Comparison of ENCODE assay signal across 1 cellular context in the genomic region with DNA sequence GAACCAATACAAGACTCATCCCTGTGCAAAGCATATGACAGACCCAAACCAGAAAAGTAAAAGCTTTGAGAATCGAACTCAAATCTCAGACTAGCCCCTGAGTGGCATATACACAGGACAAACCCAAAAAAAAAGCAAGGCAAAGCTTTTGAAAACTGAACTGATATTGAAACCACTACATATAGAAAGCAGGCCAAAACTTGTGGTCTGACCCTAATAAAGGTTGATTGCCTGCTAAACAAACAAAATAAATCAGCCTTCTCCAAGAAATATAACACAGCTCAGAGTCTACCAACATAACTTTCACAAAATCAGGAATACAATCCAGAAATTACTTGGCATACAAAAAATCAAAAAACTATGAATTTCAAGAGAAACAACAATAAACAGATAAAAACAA.
TF ChIP-seq lines count a peak whose summit lies in the region.

No MANE protein-coding gene starts in this region.

TF ChIP-seq in GM12878, 131 proteins besides CTCF, POLR2A, EP300 and RAD21 (continued from another document):
- TF ChIP-seq, protein P1, sequence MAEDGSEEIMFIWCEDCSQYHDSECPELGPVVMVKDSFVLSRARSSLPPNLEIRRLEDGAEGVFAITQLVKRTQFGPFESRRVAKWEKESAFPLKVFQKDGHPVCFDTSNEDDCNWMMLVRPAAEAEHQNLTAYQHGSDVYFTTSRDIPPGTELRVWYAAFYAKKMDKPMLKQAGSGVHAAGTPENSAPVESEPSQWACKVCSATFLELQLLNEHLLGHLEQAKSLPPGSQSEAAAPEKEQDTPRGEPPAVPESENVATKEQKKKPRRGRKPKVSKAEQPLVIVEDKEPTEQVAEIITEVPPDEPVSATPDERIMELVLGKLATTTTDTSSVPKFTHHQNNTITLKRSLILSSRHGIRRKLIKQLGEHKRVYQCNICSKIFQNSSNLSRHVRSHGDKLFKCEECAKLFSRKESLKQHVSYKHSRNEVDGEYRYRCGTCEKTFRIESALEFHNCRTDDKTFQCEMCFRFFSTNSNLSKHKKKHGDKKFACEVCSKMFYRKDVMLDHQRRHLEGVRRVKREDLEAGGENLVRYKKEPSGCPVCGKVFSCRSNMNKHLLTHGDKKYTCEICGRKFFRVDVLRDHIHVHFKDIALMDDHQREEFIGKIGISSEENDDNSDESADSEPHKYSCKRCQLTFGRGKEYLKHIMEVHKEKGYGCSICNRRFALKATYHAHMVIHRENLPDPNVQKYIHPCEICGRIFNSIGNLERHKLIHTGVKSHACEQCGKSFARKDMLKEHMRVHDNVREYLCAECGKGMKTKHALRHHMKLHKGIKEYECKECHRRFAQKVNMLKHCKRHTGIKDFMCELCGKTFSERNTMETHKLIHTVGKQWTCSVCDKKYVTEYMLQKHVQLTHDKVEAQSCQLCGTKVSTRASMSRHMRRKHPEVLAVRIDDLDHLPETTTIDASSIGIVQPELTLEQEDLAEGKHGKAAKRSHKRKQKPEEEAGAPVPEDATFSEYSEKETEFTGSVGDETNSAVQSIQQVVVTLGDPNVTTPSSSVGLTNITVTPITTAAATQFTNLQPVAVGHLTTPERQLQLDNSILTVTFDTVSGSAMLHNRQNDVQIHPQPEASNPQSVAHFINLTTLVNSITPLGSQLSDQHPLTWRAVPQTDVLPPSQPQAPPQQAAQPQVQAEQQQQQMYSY (CRISPR knock-in tag; IDR thresholded peaks at IDR 0.05): no peak
- TF ChIP-seq KLF5 (IDR thresholded peaks at IDR 0.05; ENCODE audit: partially characterized antibody): no peak
- no peak for TF ChIP-seq YY1 (IDR thresholded peaks at IDR 0.05; ENCODE audit: low read depth, low read length)
- 0 out of 2 replicates have a peak, but pooled peaks have one; percentile 10 for TF ChIP-seq ZNF384 (IDR thresholded peaks at IDR 0.05; ENCODE audit: borderline replicate concordance, low read depth, low read length)
- no peak for TF ChIP-seq SMAD5 (IDR thresholded peaks at IDR 0.05; ENCODE audit: low read depth)
- TF ChIP-seq, protein P2, sequence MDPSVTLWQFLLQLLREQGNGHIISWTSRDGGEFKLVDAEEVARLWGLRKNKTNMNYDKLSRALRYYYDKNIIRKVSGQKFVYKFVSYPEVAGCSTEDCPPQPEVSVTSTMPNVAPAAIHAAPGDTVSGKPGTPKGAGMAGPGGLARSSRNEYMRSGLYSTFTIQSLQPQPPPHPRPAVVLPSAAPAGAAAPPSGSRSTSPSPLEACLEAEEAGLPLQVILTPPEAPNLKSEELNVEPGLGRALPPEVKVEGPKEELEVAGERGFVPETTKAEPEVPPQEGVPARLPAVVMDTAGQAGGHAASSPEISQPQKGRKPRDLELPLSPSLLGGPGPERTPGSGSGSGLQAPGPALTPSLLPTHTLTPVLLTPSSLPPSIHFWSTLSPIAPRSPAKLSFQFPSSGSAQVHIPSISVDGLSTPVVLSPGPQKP (IDR thresholded peaks at IDR 0.05; ENCODE audit: low read depth, low read length): no peak
- TF ChIP-seq, protein P3, sequence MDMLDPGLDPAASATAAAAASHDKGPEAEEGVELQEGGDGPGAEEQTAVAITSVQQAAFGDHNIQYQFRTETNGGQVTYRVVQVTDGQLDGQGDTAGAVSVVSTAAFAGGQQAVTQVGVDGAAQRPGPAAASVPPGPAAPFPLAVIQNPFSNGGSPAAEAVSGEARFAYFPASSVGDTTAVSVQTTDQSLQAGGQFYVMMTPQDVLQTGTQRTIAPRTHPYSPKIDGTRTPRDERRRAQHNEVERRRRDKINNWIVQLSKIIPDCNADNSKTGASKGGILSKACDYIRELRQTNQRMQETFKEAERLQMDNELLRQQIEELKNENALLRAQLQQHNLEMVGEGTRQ (IDR thresholded peaks at IDR 0.05; ENCODE audit: borderline replicate concordance, low read depth, low read length): no peak
- peak; percentile 84 for TF ChIP-seq RUNX3 (IDR thresholded peaks at IDR 0.05; ENCODE audit: low read length)
- no peak for TF ChIP-seq IRF4 (IDR thresholded peaks at IDR 0.05; ENCODE audit: low read depth, low read length)
TF ChIP-seq in GM12878: peak in this region for 3.
